In the genomic region with DNA sequence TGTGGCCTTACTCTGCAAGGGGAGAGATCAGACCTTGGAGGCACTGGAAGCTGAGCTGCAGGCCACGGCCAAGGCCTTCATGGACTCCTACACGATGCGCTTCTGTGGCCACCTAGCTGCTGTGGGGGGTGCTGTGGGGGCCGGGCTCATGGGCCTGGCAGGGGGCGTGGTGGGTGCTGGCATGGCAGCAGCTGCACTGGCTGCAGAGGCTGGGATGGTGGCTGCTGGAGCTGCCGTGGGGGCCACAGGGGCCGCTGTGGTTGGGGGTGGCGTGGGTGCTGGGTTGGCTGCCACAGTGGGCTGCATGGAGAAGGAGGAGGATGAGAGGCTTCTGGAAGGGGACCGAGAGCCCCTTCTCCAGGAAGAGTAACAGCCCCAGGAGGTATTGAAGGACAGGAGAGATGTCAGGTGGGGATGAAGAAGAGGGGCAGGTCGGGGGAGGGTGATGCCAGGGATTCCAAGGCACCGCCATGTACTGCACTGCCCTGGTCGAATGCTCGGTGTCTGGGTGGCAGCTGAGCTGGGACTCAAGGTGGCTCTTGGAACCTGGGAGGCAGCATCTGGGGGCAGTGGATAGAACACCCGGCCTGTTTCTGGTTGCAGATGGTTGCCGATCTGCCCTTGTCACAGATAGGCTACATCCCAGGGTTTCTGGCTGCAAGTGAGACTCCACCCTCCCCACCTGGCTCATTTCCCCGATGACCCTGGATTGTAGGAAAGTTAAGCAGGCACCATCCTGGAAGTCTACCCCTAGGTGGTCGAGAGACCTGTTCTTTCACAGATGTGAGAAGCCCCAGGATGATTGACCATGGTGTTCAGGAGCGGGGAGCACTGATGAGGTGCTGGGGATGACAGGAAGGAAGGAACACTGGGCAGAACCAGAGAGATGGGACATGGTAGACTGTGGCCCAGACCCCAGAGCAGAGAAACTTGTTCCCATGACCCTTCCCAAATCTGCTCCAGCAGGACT, we compare ENCODE assay signal across 1 cellular context.
TF ChIP-seq lines count a peak whose summit lies in the region.

No MANE protein-coding gene starts in this region.

TF ChIP-seq in H1, 55 proteins besides CTCF, POLR2A, EP300 and RAD21:
- TF ChIP-seq TEAD4 (IDR thresholded peaks at IDR 0.05; ENCODE audit: low read depth, low read length) (no peak), BRCA1 (IDR thresholded peaks at IDR 0.05; ENCODE audit: low read depth, low read length) (no peak), RNF2 (IDR thresholded peaks at IDR 0.05; ENCODE audit: borderline replicate concordance, low read depth, low read length, missing control alignments, poor library complexity, severe bottlenecking) (no peak), NRF1 (IDR thresholded peaks at IDR 0.05; ENCODE audit: low read depth, low read length) (no peak), KDM4A (IDR thresholded peaks at IDR 0.05; ENCODE audit: low read depth, low read length, severe bottlenecking) (no peak), SRF (IDR thresholded peaks at IDR 0.05; ENCODE audit: low read depth, low read length) (no peak), SIN3A (conservative IDR thresholded peaks at IDR 0.05 in 1 of 2, IDR thresholded peaks at IDR 0.05 in 1 of 2; ENCODE audit: low read depth in 1 of 2, low read length in 2 of 2) (no peak), PHF8 (conservative IDR thresholded peaks at IDR 0.05; ENCODE audit: low read depth, low read length) (no peak), TAF7 (optimal IDR thresholded peaks at IDR 0.05; ENCODE audit: borderline replicate concordance, low read depth, low read length) (no peak), BACH1 (IDR thresholded peaks at IDR 0.05; ENCODE audit: low read length) (no peak), GABPA (IDR thresholded peaks at IDR 0.05; ENCODE audit: borderline replicate concordance, insufficient read depth, low read length) (no peak), CREB1 (IDR thresholded peaks at IDR 0.05) (no peak)
- TF ChIP-seq, protein P1, sequence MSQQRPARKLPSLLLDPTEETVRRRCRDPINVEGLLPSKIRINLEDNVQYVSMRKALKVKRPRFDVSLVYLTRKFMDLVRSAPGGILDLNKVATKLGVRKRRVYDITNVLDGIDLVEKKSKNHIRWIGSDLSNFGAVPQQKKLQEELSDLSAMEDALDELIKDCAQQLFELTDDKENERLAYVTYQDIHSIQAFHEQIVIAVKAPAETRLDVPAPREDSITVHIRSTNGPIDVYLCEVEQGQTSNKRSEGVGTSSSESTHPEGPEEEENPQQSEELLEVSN (IDR thresholded peaks at IDR 0.05), result no peak
- TF ChIP-seq, protein P2, sequence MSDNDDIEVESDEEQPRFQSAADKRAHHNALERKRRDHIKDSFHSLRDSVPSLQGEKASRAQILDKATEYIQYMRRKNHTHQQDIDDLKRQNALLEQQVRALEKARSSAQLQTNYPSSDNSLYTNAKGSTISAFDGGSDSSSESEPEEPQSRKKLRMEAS (IDR thresholded peaks at IDR 0.05), result no peak
- TF ChIP-seq, protein P3, sequence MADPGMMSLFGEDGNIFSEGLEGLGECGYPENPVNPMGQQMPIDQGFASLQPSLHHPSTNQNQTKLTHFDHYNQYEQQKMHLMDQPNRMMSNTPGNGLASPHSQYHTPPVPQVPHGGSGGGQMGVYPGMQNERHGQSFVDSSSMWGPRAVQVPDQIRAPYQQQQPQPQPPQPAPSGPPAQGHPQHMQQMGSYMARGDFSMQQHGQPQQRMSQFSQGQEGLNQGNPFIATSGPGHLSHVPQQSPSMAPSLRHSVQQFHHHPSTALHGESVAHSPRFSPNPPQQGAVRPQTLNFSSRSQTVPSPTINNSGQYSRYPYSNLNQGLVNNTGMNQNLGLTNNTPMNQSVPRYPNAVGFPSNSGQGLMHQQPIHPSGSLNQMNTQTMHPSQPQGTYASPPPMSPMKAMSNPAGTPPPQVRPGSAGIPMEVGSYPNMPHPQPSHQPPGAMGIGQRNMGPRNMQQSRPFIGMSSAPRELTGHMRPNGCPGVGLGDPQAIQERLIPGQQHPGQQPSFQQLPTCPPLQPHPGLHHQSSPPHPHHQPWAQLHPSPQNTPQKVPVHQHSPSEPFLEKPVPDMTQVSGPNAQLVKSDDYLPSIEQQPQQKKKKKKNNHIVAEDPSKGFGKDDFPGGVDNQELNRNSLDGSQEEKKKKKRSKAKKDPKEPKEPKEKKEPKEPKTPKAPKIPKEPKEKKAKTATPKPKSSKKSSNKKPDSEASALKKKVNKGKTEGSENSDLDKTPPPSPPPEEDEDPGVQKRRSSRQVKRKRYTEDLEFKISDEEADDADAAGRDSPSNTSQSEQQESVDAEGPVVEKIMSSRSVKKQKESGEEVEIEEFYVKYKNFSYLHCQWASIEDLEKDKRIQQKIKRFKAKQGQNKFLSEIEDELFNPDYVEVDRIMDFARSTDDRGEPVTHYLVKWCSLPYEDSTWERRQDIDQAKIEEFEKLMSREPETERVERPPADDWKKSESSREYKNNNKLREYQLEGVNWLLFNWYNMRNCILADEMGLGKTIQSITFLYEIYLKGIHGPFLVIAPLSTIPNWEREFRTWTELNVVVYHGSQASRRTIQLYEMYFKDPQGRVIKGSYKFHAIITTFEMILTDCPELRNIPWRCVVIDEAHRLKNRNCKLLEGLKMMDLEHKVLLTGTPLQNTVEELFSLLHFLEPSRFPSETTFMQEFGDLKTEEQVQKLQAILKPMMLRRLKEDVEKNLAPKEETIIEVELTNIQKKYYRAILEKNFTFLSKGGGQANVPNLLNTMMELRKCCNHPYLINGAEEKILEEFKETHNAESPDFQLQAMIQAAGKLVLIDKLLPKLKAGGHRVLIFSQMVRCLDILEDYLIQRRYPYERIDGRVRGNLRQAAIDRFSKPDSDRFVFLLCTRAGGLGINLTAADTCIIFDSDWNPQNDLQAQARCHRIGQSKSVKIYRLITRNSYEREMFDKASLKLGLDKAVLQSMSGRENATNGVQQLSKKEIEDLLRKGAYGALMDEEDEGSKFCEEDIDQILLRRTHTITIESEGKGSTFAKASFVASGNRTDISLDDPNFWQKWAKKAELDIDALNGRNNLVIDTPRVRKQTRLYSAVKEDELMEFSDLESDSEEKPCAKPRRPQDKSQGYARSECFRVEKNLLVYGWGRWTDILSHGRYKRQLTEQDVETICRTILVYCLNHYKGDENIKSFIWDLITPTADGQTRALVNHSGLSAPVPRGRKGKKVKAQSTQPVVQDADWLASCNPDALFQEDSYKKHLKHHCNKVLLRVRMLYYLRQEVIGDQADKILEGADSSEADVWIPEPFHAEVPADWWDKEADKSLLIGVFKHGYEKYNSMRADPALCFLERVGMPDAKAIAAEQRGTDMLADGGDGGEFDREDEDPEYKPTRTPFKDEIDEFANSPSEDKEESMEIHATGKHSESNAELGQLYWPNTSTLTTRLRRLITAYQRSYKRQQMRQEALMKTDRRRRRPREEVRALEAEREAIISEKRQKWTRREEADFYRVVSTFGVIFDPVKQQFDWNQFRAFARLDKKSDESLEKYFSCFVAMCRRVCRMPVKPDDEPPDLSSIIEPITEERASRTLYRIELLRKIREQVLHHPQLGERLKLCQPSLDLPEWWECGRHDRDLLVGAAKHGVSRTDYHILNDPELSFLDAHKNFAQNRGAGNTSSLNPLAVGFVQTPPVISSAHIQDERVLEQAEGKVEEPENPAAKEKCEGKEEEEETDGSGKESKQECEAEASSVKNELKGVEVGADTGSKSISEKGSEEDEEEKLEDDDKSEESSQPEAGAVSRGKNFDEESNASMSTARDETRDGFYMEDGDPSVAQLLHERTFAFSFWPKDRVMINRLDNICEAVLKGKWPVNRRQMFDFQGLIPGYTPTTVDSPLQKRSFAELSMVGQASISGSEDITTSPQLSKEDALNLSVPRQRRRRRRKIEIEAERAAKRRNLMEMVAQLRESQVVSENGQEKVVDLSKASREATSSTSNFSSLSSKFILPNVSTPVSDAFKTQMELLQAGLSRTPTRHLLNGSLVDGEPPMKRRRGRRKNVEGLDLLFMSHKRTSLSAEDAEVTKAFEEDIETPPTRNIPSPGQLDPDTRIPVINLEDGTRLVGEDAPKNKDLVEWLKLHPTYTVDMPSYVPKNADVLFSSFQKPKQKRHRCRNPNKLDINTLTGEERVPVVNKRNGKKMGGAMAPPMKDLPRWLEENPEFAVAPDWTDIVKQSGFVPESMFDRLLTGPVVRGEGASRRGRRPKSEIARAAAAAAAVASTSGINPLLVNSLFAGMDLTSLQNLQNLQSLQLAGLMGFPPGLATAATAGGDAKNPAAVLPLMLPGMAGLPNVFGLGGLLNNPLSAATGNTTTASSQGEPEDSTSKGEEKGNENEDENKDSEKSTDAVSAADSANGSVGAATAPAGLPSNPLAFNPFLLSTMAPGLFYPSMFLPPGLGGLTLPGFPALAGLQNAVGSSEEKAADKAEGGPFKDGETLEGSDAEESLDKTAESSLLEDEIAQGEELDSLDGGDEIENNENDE (IDR thresholded peaks at IDR 0.05; ENCODE audit: insufficient replicate concordance, low read length), result no peak
- TF ChIP-seq, protein P4, sequence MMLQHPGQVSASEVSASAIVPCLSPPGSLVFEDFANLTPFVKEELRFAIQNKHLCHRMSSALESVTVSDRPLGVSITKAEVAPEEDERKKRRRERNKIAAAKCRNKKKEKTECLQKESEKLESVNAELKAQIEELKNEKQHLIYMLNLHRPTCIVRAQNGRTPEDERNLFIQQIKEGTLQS (IDR thresholded peaks at IDR 0.05; ENCODE audit: insufficient read depth, low read depth, low read length), result no peak
TF ChIP-seq in H1: peak in this region for 0.
